Comparison of ENCODE assay signal across 28 cellular contexts in the genomic region with DNA sequence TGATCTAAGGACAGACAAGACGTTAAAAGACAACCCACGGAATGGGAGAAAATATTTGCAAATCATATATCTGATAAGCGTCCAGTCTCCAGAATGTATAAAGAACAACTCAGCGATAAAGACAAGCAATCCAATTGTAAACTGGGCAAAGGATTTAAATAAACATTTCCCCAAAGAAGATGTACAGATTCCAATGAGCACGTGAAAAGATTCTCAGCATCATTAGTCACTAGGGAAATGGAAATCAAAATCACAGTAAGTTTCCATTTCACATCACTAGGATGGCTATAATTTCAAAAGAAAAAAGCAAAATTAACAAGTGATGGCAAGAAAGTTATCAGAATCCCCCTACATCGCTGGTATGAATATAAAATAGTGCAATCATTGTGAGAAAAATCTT.
"Had no signal": no experiment of that assay in that cellular context is flagged by ENCODE, and none has a peak within 500 bp of the region (broad histone marks: within the 10 kb centered on the region; RNA-seq: fewer than 3 reads in every experiment).

No MANE protein-coding gene starts in this region.

- H3K4me1 ChIP-seq: colonic mucosa, gastrocnemius medialis, heart left ventricle had no signal

- ATAC-seq: effector memory CD8-positive, alpha-beta T cell; esophagus mucosa; foreskin keratinocyte; gastrocnemius medialis; gastroesophageal sphincter; heart left ventricle; heart right ventricle had no signal

- H3K27ac ChIP-seq: colonic mucosa, coronary artery, epithelial cell of prostate, esophagus muscularis mucosa, esophagus squamous epithelium, foreskin keratinocyte, gastrocnemius medialis, gastroesophageal sphincter, heart left ventricle, heart right ventricle had no signal

- DNase-seq: colonic mucosa; cortex of kidney; dermis blood vessel endothelial cell; dorsolateral prefrontal cortex; effector CD4-positive, alpha-beta T cell; effector CD8-positive, alpha-beta T cell; effector memory CD4-positive, alpha-beta T cell; effector memory CD8-positive, alpha-beta T cell; endodermal cell; erythroblast; esophagus squamous epithelium; foreskin fibroblast; foreskin keratinocyte; foreskin melanocyte; gastrocnemius medialis; glutamatergic neuron; head of caudate nucleus; heart left ventricle; heart right ventricle had no signal

- H3K36me3 ChIP-seq: colonic mucosa, esophagus muscularis mucosa, esophagus squamous epithelium, gastrocnemius medialis, gastroesophageal sphincter, heart left ventricle, heart right ventricle had no signal

- FAIRE-seq: colon, endometrium, endothelial cell of umbilical vein, frontal cortex had no signal

- H3K4me3 ChIP-seq: colonic mucosa, coronary artery, dorsolateral prefrontal cortex, esophagus muscularis mucosa, esophagus squamous epithelium, gastrocnemius medialis, gastroesophageal sphincter, heart left ventricle, heart right ventricle had no signal

- H3K9me3 ChIP-seq: colonic mucosa, esophagus muscularis mucosa, esophagus squamous epithelium, gastrocnemius medialis, gastroesophageal sphincter, heart left ventricle, heart right ventricle had no signal

- H3K27me3 ChIP-seq: colonic mucosa, esophagus muscularis mucosa, esophagus squamous epithelium, foreskin keratinocyte, gastrocnemius medialis, gastroesophageal sphincter, heart left ventricle, heart right ventricle had no signal
